Comparison of ENCODE assay signal across 14 cellular contexts in genomic region chr9:129235041-129235930, GRCh38. TPM values are rescaled to one million over a fixed set of nuclear protein-coding genes. Genes with fewer than 3 reads are reported as not detected.
DNase-seq lines count a peak whose midpoint lies in the region; ATAC-seq and TF ChIP-seq lines count a peak whose summit lies in the region.
"Had no signal": no experiment of that assay in that cellular context is flagged by ENCODE, and none has a peak within 500 bp of the region (broad histone marks: within the 10 kb centered on the region; RNA-seq: fewer than 3 reads in every experiment).

No MANE protein-coding gene starts in this region.

- TF ChIP-seq CTCF in heart right ventricle (IDR thresholded peaks at IDR 0.05) = no peak

- 94% methylated on average over 18 of the region's 18 CpGs for WGBS in heart right ventricle, 2 donors
- WGBS in thymus = 94% methylated on average over 18 of the region's 18 CpGs

- no peaks in the 10 kb centered on the region for H3K27me3 ChIP-seq in heart right ventricle
- no peaks in the 10 kb centered on the region for H3K27me3 ChIP-seq in effector memory CD4-positive, alpha-beta T cell (replicated peaks; ENCODE audit: control insufficient read depth, insufficient read depth, low read length, poor library complexity, severe bottlenecking)
- no peaks in the 10 kb centered on the region for H3K27me3 ChIP-seq in thymus (ENCODE audit: control insufficient read depth, insufficient read depth)
- H3K27me3 ChIP-seq: hepatocyte had no signal

- intact Hi-C loops in left cardiac atrium (cut with DNase I) (no loop called here), heart right ventricle (cut with DNase I) (no loop called here)

- DNase-seq in left cardiac atrium (peak; percentile 12), heart right ventricle (no peak), NCI-H774 (lab: John Stamatoyannopoulos, UW) (peak; percentile 7), OCI-M1 (lab: John Stamatoyannopoulos, UW) (no peak)
- no peak for DNase-seq in effector memory CD4-positive, alpha-beta T cell
- DNase-seq: activated gamma-delta T cell; AML-193; DMS79; KG1; NK-92 treated with Interleukin-12 subunit alpha and Interleukin-12 subunit beta, amount 100 ng/mL, for 24 hours had no signal

- H3K27ac ChIP-seq in heart right ventricle (no peak overlapping the region), thymus (ENCODE audit: low read depth) (peak overlapping the region; percentile 53)
- peak overlapping the region; percentile 53 for H3K27ac ChIP-seq in effector memory CD4-positive, alpha-beta T cell (ENCODE audit: insufficient read depth, low read length, poor library complexity, severe bottlenecking)
- H3K27ac ChIP-seq: hepatocyte, HL-60 had no signal

- H3K4me3 ChIP-seq in heart right ventricle (no peak overlapping the region), thymus (ENCODE audit: low read length) (no peak overlapping the region)
- H3K4me3 ChIP-seq in effector memory CD4-positive, alpha-beta T cell (ENCODE audit: insufficient read depth, low read depth, low read length, poor library complexity, severe bottlenecking) = peak overlapping the region; percentile 31
- H3K4me3 ChIP-seq: hepatocyte had no signal

- peaks cover 0 to 14% (median 0%) of the 10 kb centered on the region in 11 donors for H3K9me3 ChIP-seq in heart right ventricle
- no peaks in the 10 kb centered on the region for H3K9me3 ChIP-seq in effector memory CD4-positive, alpha-beta T cell (ENCODE audit: control insufficient read depth, low read length)
- H3K9me3 ChIP-seq in thymus (ENCODE audit: control insufficient read depth) = no peaks in the 10 kb centered on the region

- peaks cover 0 to 13% (median 0%) of the 10 kb centered on the region in 9 donors for H3K4me1 ChIP-seq in heart right ventricle
- H3K4me1 ChIP-seq in effector memory CD4-positive, alpha-beta T cell (ENCODE audit: control insufficient read depth, insufficient read depth, low read length, poor library complexity, severe bottlenecking) = peaks cover 33% of the 10 kb centered on the region
- H3K4me1 ChIP-seq in thymus (ENCODE audit: control insufficient read depth, insufficient read depth, low read length) = peaks cover 33% of the 10 kb centered on the region

- no peak for ATAC-seq in left cardiac atrium
- ATAC-seq in heart right ventricle = no peak
- ATAC-seq in GM18909 (IDR thresholded peaks at IDR 0.05; ENCODE audit: poor library complexity, unreplicated experiment) = no peak

- no peaks in the 10 kb centered on the region for H3K36me3 ChIP-seq in heart right ventricle
- no peaks in the 10 kb centered on the region for H3K36me3 ChIP-seq in effector memory CD4-positive, alpha-beta T cell (ENCODE audit: control insufficient read depth, insufficient read depth, low read length)
- H3K36me3 ChIP-seq in thymus (ENCODE audit: control insufficient read depth, insufficient read depth) = no peaks in the 10 kb centered on the region

RNA-seq across cellular contexts. Expression of gene IER5L, which starts 57.2 kb away (rescaled TPM):
- total RNA-seq in left cardiac atrium = 10 to 100 TPM in 1 of 2 donors, 1 to 10 TPM in 1; 5.4 to 13.1 TPM
- 10 to 100 TPM in 1 of 10 donors, 1 to 10 TPM in 9; 1.2 to 13.7 (median 5.6) TPM for total RNA-seq in heart right ventricle
- 10 to 100 TPM in 1 of 2 donors, 1 to 10 TPM in 1; 5.0 to 26.3 TPM for polyA plus RNA-seq in heart right ventricle
- 13.7 TPM for polyA plus RNA-seq in thymus

Comparison
In these comparisons a context has a peak if more than half of its experiments do, and no peak if none do; other contexts are left out.
1. DNase-seq: peak in left cardiac atrium (single experiment) and NCI-H774 (single experiment); none in heart right ventricle (0 of 2), effector memory CD4-positive, alpha-beta T cell (0 of 3) and OCI-M1 (single experiment).
2. H3K27ac ChIP-seq: peak in effector memory CD4-positive, alpha-beta T cell (single experiment) and thymus (single experiment); none in heart right ventricle (0 of 10).